In the genomic region with DNA sequence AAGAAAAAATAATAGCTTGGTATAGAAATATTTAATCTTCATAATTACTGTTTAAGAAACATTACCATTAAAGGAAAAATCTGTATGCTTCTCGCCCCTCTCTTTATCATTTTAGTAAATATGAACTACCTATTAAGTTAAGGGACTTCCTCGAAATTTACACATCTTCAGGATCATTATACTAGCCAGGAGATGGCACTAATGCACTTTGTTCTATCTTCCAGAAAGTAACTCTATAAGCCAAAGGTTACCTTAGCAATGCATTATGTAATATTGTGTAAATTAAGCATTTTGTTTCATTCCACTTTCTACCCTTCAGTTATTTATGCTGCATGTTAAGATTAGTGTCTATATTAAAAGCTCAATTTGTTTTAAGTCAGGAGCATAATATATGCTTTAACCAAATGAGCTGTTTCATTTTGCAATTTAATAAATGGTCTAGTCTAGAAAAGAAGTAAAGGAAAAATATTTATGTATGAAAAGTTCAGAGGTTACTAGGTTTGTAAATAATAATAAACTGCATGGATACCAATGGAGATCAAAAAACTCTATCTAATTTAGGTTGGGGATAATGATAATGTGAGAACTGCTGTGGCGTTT, we compare ENCODE assay signal across 9 cellular contexts.
DNase-seq lines count a peak whose midpoint lies in the region; ATAC-seq and TF ChIP-seq lines count a peak whose summit lies in the region.
"Had no signal": no experiment of that assay in that cellular context is flagged by ENCODE, and none has a peak within 500 bp of the region (broad histone marks: within the 10 kb centered on the region; RNA-seq: fewer than 3 reads in every experiment).

No MANE protein-coding gene starts in this region.

- peak; percentile 51 for ATAC-seq in GM18502 (IDR thresholded peaks at IDR 0.05; ENCODE audit: poor library complexity, unreplicated experiment)
- ATAC-seq in HG02840 (IDR thresholded peaks at IDR 0.05; ENCODE audit: low FRiP score, unreplicated experiment) = no peak
- ATAC-seq in HG02571 (IDR thresholded peaks at IDR 0.05; ENCODE audit: unreplicated experiment) = no peak
- ATAC-seq in HG03469 (IDR thresholded peaks at IDR 0.05; ENCODE audit: unreplicated experiment) = no peak

- H3K9me3 ChIP-seq in SK-N-MC (ENCODE audit: low read depth, low read length) = no peaks in the 10 kb centered on the region
- H3K9me3 ChIP-seq: HAP-1 had no signal

- H3K27ac ChIP-seq in SK-N-MC = 0 out of 2 replicates have a peak overlapping the region, but pooled peaks have one; percentile 34

- H3K36me3 ChIP-seq in SK-N-MC (ENCODE audit: insufficient read depth, low read length) = no peaks in the 10 kb centered on the region
- H3K36me3 ChIP-seq: HAP-1 had no signal

- no peak overlapping the region for H3K9ac ChIP-seq in SK-N-MC (ENCODE audit: insufficient read length)

- no peak overlapping the region for H3K4me3 ChIP-seq in SK-N-MC
- H3K4me3 ChIP-seq: HAP-1 had no signal

- TF ChIP-seq CTCF in LNCAP (IDR thresholded peaks at IDR 0.05) = peak; percentile 65

- DNase-seq in SK-N-MC (ENCODE audit: low read depth, low spot score) (peak; percentile 78), left kidney (ENCODE audit: low read depth, low spot score) (peak; percentile 21)
- DNase-seq in stimulated activated naive CD4-positive, alpha-beta T cell treated with Interleukin-2 at 50 U/mL for 16 hours (lab: John Stamatoyannopoulos, UW) = no peak
